In genomic region chr16:67283826-67284555, GRCh38 we compare ENCODE assay signal across 17 cellular contexts. TPM values are rescaled to one million over a fixed set of nuclear protein-coding genes. Genes with fewer than 3 reads are reported as not detected.
"Had no signal": no experiment of that assay in that cellular context is flagged by ENCODE, and none has a peak within 500 bp of the region (broad histone marks: within the 10 kb centered on the region; RNA-seq: fewer than 3 reads in every experiment).

No MANE protein-coding gene starts in this region.

- H3K27me3 ChIP-seq: gastrocnemius medialis, heart right ventricle, upper lobe of right lung had no signal

- H3K27ac ChIP-seq: coronary artery, epithelial cell of prostate, gastrocnemius medialis, heart right ventricle, upper lobe of right lung had no signal

- H3K27ac Mint-ChIP-seq: activated naive CD8-positive, alpha-beta T cell treated with anti-CD3 and anti-CD28 coated beads, Interleukin-2, amount 50 U/mL, for 24 hours; activated T-cell treated with anti-CD3 and anti-CD28 coated beads, Interleukin-2, amount 50 U/mL, for 72 hours; natural killer cell had no signal

- H3K36me3 ChIP-seq: gastrocnemius medialis, heart right ventricle, upper lobe of right lung had no signal

- H3K36me3 Mint-ChIP-seq: natural killer cell had no signal

- H3K4me3 ChIP-seq: coronary artery, gastrocnemius medialis, heart right ventricle, mucosa of descending colon, upper lobe of right lung had no signal

- ATAC-seq: activated naive CD8-positive, alpha-beta T cell treated with anti-CD3 and anti-CD28 coated beads, Interleukin-2, amount 50 U/mL, for 24 hours; activated T-cell treated with anti-CD3 and anti-CD28 coated beads, Interleukin-2, amount 50 U/mL, for 72 hours; natural killer cell; stimulated activated naive CD8-positive, alpha-beta T cell treated with anti-CD3 and anti-CD28 coated beads, Interleukin-15, Interleukin-2, amounts not matched to agents 100 U/mL and 50 U/mL, for 24 hours had no signal

- H3K9me3 Mint-ChIP-seq: activated naive CD8-positive, alpha-beta T cell treated with anti-CD3 and anti-CD28 coated beads, Interleukin-2, amount 50 U/mL, for 24 hours; activated T-cell treated with anti-CD3 and anti-CD28 coated beads, Interleukin-2, amount 50 U/mL, for 72 hours; natural killer cell had no signal

- H3K4me1 ChIP-seq: gastrocnemius medialis, upper lobe of right lung had no signal

- DNase-seq: activated CD4-positive, alpha-beta T cell treated with anti-CD3 and anti-CD28 coated beads for 1 hour; activated CD4-positive, alpha-beta T cell treated with anti-CD3 and anti-CD28 coated beads, Interleukin-2, amount 50 U/mL, for 48 hours; activated naive CD8-positive, alpha-beta T cell treated with anti-CD3 and anti-CD28 coated beads, Interleukin-2, amount 50 U/mL, for 24 hours; activated T-cell treated with anti-CD3 and anti-CD28 coated beads, Interleukin-2, amount 50 U/mL, for 72 hours; effector memory CD4-positive, alpha-beta T cell; natural killer cell; stimulated activated CD4-positive, alpha-beta T cell treated with anti-CD3 and anti-CD28 coated beads, Interleukin-2, amount 100 ng/mL, for 48 hours; stimulated activated naive CD8-positive, alpha-beta T cell treated with anti-CD3 and anti-CD28 coated beads, Interleukin-15, Interleukin-2, amounts not matched to agents 100 U/mL and 50 U/mL, for 24 hours; T-helper 9 cell; upper lobe of right lung had no signal

- H3K4me3 Mint-ChIP-seq: activated naive CD8-positive, alpha-beta T cell treated with anti-CD3 and anti-CD28 coated beads, Interleukin-2, amount 50 U/mL, for 24 hours; activated T-cell treated with anti-CD3 and anti-CD28 coated beads, Interleukin-2, amount 50 U/mL, for 72 hours; natural killer cell had no signal

- H3K9me3 ChIP-seq: gastrocnemius medialis, heart right ventricle, mucosa of descending colon, upper lobe of right lung had no signal

- H3K4me1 Mint-ChIP-seq: natural killer cell had no signal

- H3K27me3 Mint-ChIP-seq: activated naive CD8-positive, alpha-beta T cell treated with anti-CD3 and anti-CD28 coated beads, Interleukin-2, amount 50 U/mL, for 24 hours had no signal

RNA-seq across cellular contexts. Expression of gene KCTD19, which starts 42.5 kb away (rescaled TPM):
- total RNA-seq: cardiac septum, gastrocnemius medialis, heart right ventricle, mammary epithelial cell, natural killer cell had no signal

RNA-seq across cellular contexts. Expression of gene LRRC36, which starts 42.6 kb away (rescaled TPM):
- total RNA-seq: cardiac septum, gastrocnemius medialis, mammary epithelial cell, natural killer cell had no signal
